ENCODE assay signal across 8 cellular contexts in the genomic region with DNA sequence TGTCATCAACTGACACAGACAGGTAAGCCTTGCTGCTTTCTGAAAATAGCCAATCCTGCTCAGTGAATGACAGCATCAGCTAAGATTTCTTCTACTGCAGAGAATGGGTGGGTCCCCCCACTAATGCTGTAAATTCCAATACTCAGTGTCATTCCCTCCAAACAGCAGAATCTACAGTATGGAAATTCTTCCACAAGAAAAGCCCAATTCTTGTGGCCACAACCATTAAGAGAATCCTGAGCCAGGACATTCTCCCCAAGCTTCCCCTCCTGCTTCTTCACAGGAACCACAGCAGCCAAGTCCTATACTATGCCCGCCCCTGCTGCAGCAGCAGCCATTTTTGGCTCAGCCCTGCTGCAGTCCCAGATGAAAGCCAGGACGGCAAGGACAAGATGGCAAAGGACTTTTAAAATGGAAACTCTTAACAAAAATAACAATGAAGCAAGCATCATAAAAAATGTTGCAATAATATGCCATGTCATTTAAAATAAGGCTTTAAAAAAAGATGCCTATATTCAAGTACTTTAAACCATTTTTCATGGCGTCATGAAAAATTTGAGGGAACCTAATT. TPM values are rescaled to one million over a fixed set of nuclear protein-coding genes. Genes with fewer than 3 reads are reported as not detected.
DNase-seq lines count a peak whose midpoint lies in the region; ATAC-seq and TF ChIP-seq lines count a peak whose summit lies in the region.

No MANE protein-coding gene starts in this region.

- H3K9ac ChIP-seq in GM23248 = peak overlapping the region; percentile 81

- CTCF ChIA-PET in WTC11 (lab: Charles Lee) = interaction anchor here (0.8 to 1.1 kb wide), 2 partner anchors 12 to 120 kb away, joined by 3 read pairs; no protein-coding TSS in a partner anchor
- CTCF ChIA-PET in CD8-positive, alpha-beta memory T cell (lab: Charles Lee) = no interaction called here

- H3K4me1 ChIP-seq in GM23248 (ENCODE audit: insufficient read depth) (peaks cover 44% of the 10 kb centered on the region), gastrocnemius medialis (peaks cover 27 to 30% of the 10 kb centered on the region in 2 donors)
- H3K4me1 ChIP-seq in CD8-positive, alpha-beta memory T cell (ENCODE audit: insufficient read depth, low read length) = no peaks in the 10 kb centered on the region

- H3K27ac Mint-ChIP-seq in WTC11 = peak overlapping the region; percentile 55
- peak overlapping the region in 3 of 8 donors; percentile 14 to 83 (median 19) for H3K27ac Mint-ChIP-seq in CD8-positive, alpha-beta memory T cell

- intact Hi-C loops in left ventricle myocardium superior (cut with micrococcal nuclease) (no loop called here), gastrocnemius medialis (cut with DNase I; ENCODE audit: low total_unique reads) (no loop called here)

- in situ Hi-C loops in GM23248 (cut with MboI) = no loop called here
- in situ Hi-C loops in gastrocnemius medialis (cut with MboI; ENCODE audit: low sequenced_read_pairs in 4 of 4) = no loop called here

- peaks cover 17% of the 10 kb centered on the region for H3K36me3 Mint-ChIP-seq in WTC11
- H3K36me3 Mint-ChIP-seq in CD8-positive, alpha-beta memory T cell = peaks cover 0 to 28% (median 2%) of the 10 kb centered on the region in 3 donors

- H3K4me1 Mint-ChIP-seq in WTC11 = peaks cover 2% of the 10 kb centered on the region; the same call in 1 of the 2 replicates
- peaks cover 4 to 16% (median 16%) of the 10 kb centered on the region in 3 donors for H3K4me1 Mint-ChIP-seq in CD8-positive, alpha-beta memory T cell

- peaks cover 79% of the 10 kb centered on the region for H3K79me2 ChIP-seq in GM23248 (ENCODE audit: insufficient read depth)

- DNase-seq in GM23248 (peak; percentile 96), WTC11 (ENCODE audit: low spot score) (no peak), left ventricle myocardium superior (peak; percentile 40), gastrocnemius medialis (no peak)
- no peak for DNase-seq in activated CD4-positive, CD25-positive, alpha-beta regulatory T cell (lab: John Stamatoyannopoulos, UW)
- DNase-seq in CD8-positive, alpha-beta memory T cell = no peak

- no peaks in the 10 kb centered on the region for H4K20me1 ChIP-seq in GM23248 (ENCODE audit: insufficient read depth)

- peak overlapping the region; percentile 61 for H2AFZ ChIP-seq in GM23248

- peak overlapping the region; percentile 97 for H3K27ac ChIP-seq in GM23248
- H3K27ac ChIP-seq in gastrocnemius medialis = peak overlapping the region; percentile 27 to 69 (median 52)
- H3K27ac ChIP-seq in CD8-positive, alpha-beta memory T cell (ENCODE audit: low read depth, low read length) = no peak overlapping the region

- no peaks in the 10 kb centered on the region for H3K9me3 Mint-ChIP-seq in WTC11
- H3K9me3 Mint-ChIP-seq in CD8-positive, alpha-beta memory T cell = no peaks in the 10 kb centered on the region

- WGBS in GM23248 (ENCODE audit: low coverage in 1 of 2, low lambda C conversion rate in 2 of 2, missing lambda C conversion rate in 2 of 2), 2 experiments = 12 to 19% methylated on average over 3 of the region's 3 CpGs

- POLR2A ChIA-PET in WTC11 (lab: Charles Lee) = no interaction called here
- POLR2A ChIA-PET in CD8-positive, alpha-beta memory T cell (lab: Charles Lee) = no interaction called here

- H3K9me3 ChIP-seq in GM23248 (ENCODE audit: low read depth) = no peaks in the 10 kb centered on the region
- H3K9me3 ChIP-seq in gastrocnemius medialis = no peaks in the 10 kb centered on the region
- no peaks in the 10 kb centered on the region for H3K9me3 ChIP-seq in CD8-positive, alpha-beta memory T cell (ENCODE audit: low read length)

- H3K4me3 Mint-ChIP-seq in WTC11 = no peak overlapping the region
- H3K4me3 Mint-ChIP-seq in CD8-positive, alpha-beta memory T cell = no peak overlapping the region

- peaks cover 39% of the 10 kb centered on the region for H3F3A ChIP-seq in GM23248 (ENCODE audit: insufficient read depth)

- no peaks in the 10 kb centered on the region for H3K9me2 ChIP-seq in GM23248 (ENCODE audit: insufficient read depth)

- TF ChIP-seq POLR2A in gastrocnemius medialis (IDR thresholded peaks at IDR 0.05) = no peak

- no peaks in the 10 kb centered on the region for H3K27me3 Mint-ChIP-seq in WTC11 (ENCODE audit: low read depth)
- H3K27me3 Mint-ChIP-seq in CD8-positive, alpha-beta memory T cell = no peaks in the 10 kb centered on the region

- no peaks in the 10 kb centered on the region for H3K27me3 ChIP-seq in GM23248 (replicated peaks; ENCODE audit: insufficient read depth)
- no peaks in the 10 kb centered on the region for H3K27me3 ChIP-seq in gastrocnemius medialis
- H3K27me3 ChIP-seq in CD8-positive, alpha-beta memory T cell (ENCODE audit: insufficient read depth, low read length, poor library complexity, severe bottlenecking) = no peaks in the 10 kb centered on the region

- peak overlapping the region; percentile 66 for H3K4me2 ChIP-seq in GM23248 (ENCODE audit: unreplicated experiment)

- no peaks in the 10 kb centered on the region for H3K36me3 ChIP-seq in GM23248 (ENCODE audit: low read depth)
- peaks cover 0 to 3% of the 10 kb centered on the region in 2 donors for H3K36me3 ChIP-seq in gastrocnemius medialis
- no peaks in the 10 kb centered on the region for H3K36me3 ChIP-seq in CD8-positive, alpha-beta memory T cell (ENCODE audit: insufficient read depth, low read length)

- ATAC-seq in WTC11 (peak; percentile 53; the same call in 1 of the 2 replicates), left ventricle myocardium superior (peak; percentile 78), gastrocnemius medialis (peak in 1 of 2 donors; percentile 65), GM21447 (IDR thresholded peaks at IDR 0.05; ENCODE audit: unreplicated experiment) (no peak), HG03520 (IDR thresholded peaks at IDR 0.05; ENCODE audit: unreplicated experiment) (no peak)

- TF ChIP-seq CTCF in WTC11 (IDR thresholded peaks at IDR 0.05) (no peak), gastrocnemius medialis (IDR thresholded peaks at IDR 0.05 in 4 of 5, conservative IDR thresholded peaks at IDR 0.05 in 1 of 5) (no peak)

- H3K4me3 ChIP-seq in GM23248 (peak overlapping the region; percentile 50), gastrocnemius medialis (no peak overlapping the region)
- H3K4me3 ChIP-seq in CD8-positive, alpha-beta memory T cell (ENCODE audit: low read length) = no peak overlapping the region

TF ChIP-seq in WTC11, 78 proteins besides CTCF, POLR2A, EP300 and RAD21:
- TF ChIP-seq, protein P1, sequence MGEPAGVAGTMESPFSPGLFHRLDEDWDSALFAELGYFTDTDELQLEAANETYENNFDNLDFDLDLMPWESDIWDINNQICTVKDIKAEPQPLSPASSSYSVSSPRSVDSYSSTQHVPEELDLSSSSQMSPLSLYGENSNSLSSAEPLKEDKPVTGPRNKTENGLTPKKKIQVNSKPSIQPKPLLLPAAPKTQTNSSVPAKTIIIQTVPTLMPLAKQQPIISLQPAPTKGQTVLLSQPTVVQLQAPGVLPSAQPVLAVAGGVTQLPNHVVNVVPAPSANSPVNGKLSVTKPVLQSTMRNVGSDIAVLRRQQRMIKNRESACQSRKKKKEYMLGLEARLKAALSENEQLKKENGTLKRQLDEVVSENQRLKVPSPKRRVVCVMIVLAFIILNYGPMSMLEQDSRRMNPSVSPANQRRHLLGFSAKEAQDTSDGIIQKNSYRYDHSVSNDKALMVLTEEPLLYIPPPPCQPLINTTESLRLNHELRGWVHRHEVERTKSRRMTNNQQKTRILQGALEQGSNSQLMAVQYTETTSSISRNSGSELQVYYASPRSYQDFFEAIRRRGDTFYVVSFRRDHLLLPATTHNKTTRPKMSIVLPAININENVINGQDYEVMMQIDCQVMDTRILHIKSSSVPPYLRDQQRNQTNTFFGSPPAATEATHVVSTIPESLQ (CRISPR knock-in tag; IDR thresholded peaks at IDR 0.05) = no peak
- no peak for TF ChIP-seq KAT7 (CRISPR knock-in tag; IDR thresholded peaks at IDR 0.05; ENCODE audit: borderline replicate concordance)

RNA-seq across cellular contexts. Expression of gene EIF4G3, which starts 26.8 kb away (rescaled TPM):
- total RNA-seq in GM23248 (2014; rRNA removed; shearing (Covaris generic)) = 43.1 and 65.5 TPM in 2 replicates
- polyA plus RNA-seq in GM23248 (2016; fragmentation: Nextera tagmentation; extraction: Ambion mirVana) = 22.0 and 24.0 TPM in 2 replicates
- 76.7 to 78.8 TPM (median 77.7 TPM) in 3 replicates for total RNA-seq in WTC11 (2021)
- total RNA-seq in left ventricle myocardium superior = 28.8 TPM
- 10 to 100 TPM; 42.1 to 63.2 (median 43.5) TPM for total RNA-seq in gastrocnemius medialis
- 10 to 100 TPM; 46.8 to 51.3 TPM for total RNA-seq in CD8-positive, alpha-beta memory T cell
- 13.0 TPM for polyA plus RNA-seq in CD8-positive, alpha-beta memory T cell

Comparison
In these comparisons a context has a peak if more than half of its experiments do, and no peak if none do; other contexts are left out.
1. DNase-seq: peak in GM23248 (single experiment) and left ventricle myocardium superior (single experiment); none in WTC11 (single experiment), gastrocnemius medialis (0 of 2), activated CD4-positive, CD25-positive, alpha-beta regulatory T cell (0 of 4) and CD8-positive, alpha-beta memory T cell (0 of 5).
2. ATAC-seq: peak in WTC11 (single experiment) and left ventricle myocardium superior (single experiment); none in GM21447 (single experiment) and HG03520 (single experiment).